In genomic region chr4:121156822-121157769, GRCh38 we compare ENCODE assay signal across 8 cellular contexts. TPM values are rescaled to one million over a fixed set of nuclear protein-coding genes. Genes with fewer than 3 reads are reported as not detected.
A peak's percentile ranks its signal among the peaks of the same experiment; 100 is the strongest.
DNase-seq lines count a peak whose midpoint lies in the region; ATAC-seq, FAIRE-seq and TF ChIP-seq lines count a peak whose summit lies in the region.

No MANE protein-coding gene starts in this region.

- ATAC-seq in pancreas (peak in 3 of 4 donors; percentile 42 to 79 (median 78)), HG03280 (IDR thresholded peaks at IDR 0.05; ENCODE audit: unreplicated experiment) (no peak)

- 1 to 2% methylated on average over 32 of the region's 32 CpGs for WGBS in pancreas, 2 donors

- H3K36me3 Mint-ChIP-seq in glutamatergic neuron (ENCODE audit: unreplicated experiment) = no peaks in the 10 kb centered on the region

- no peaks in the 10 kb centered on the region for H3K9me3 ChIP-seq in BLaER1
- H3K9me3 ChIP-seq in MG63 = no peaks in the 10 kb centered on the region
- H3K9me3 ChIP-seq in pancreas = no peaks in the 10 kb centered on the region

- TF ChIP-seq CTCF in glutamatergic neuron (IDR thresholded peaks at IDR 0.05; ENCODE audit: partially characterized antibody, unreplicated experiment) (no peak), pancreas (IDR thresholded peaks at IDR 0.05) (no peak)

- H3K27me3 Mint-ChIP-seq in glutamatergic neuron (ENCODE audit: unreplicated experiment) = no peaks in the 10 kb centered on the region

- peaks cover 2% of the 10 kb centered on the region for H3K9me3 Mint-ChIP-seq in glutamatergic neuron (ENCODE audit: unreplicated experiment)

- FAIRE-seq in pancreas (lab: Jason Lieb, UNC) = no peak

- DNase-seq in MG63 = peak; percentile 12
- peak; percentile 16 for DNase-seq in activated effector memory CD4-positive, alpha-beta T cell treated with Interleukin-2 at 50 U/mL for 16 hours
- DNase-seq in glutamatergic neuron = peak; percentile 71
- peak in 4 of 6 donors; percentile 18 to 65 (median 38) for DNase-seq in pancreas
- no peak for DNase-seq in dedifferentiated amniotic fluid mesenchymal stem cell (ENCODE audit: extremely low spot score)
- DNase-seq in NCI-H1694 (lab: John Stamatoyannopoulos, UW) = no peak

- H3K27ac Mint-ChIP-seq in glutamatergic neuron (ENCODE audit: unreplicated experiment) = no peak overlapping the region

- H3K9ac ChIP-seq in BLaER1 = peak overlapping the region; percentile 65

- peak overlapping the region; percentile 68 for H3K4me3 ChIP-seq in BLaER1
- peak overlapping the region; percentile 42 for H3K4me3 ChIP-seq in MG63
- peak overlapping the region in 2 of 4 donors; percentile 30 to 41 for H3K4me3 ChIP-seq in pancreas

- peak overlapping the region; percentile 91 for H3K4me2 ChIP-seq in BLaER1

- H3K36me3 ChIP-seq in BLaER1 (no peaks in the 10 kb centered on the region), MG63 (no peaks in the 10 kb centered on the region), pancreas (no peaks in the 10 kb centered on the region)

- intact Hi-C loops in pancreas (cut with DNase I) = no loop called here

- H3K4me1 Mint-ChIP-seq in glutamatergic neuron (ENCODE audit: low read depth, unreplicated experiment) = no peaks in the 10 kb centered on the region

- H3K4me1 ChIP-seq in BLaER1 (peaks cover 66% of the 10 kb centered on the region), pancreas (peaks cover 0 to 7% (median 0%) of the 10 kb centered on the region in 3 donors)

- peak overlapping the region; percentile 98 for H3K4me3 Mint-ChIP-seq in glutamatergic neuron (ENCODE audit: unreplicated experiment)

- H3K27me3 ChIP-seq in BLaER1 = no peaks in the 10 kb centered on the region
- no peaks in the 10 kb centered on the region; the same call in 1 of the 2 replicates for H3K27me3 ChIP-seq in MG63
- H3K27me3 ChIP-seq in pancreas = peaks cover 0 to 13% (median 3%) of the 10 kb centered on the region in 4 donors

- no peaks in the 10 kb centered on the region for H4K20me1 ChIP-seq in BLaER1

- H3K27ac ChIP-seq in BLaER1 (peak overlapping the region; percentile 22; the same call in 1 of the 2 replicates), pancreas (no peak overlapping the region)

RNA-seq across cellular contexts. Expression of gene TNIP3, which starts 7.0 kb away (rescaled TPM):
- total RNA-seq in MG63 (2014; rRNA removed; shearing (Covaris generic); ENCODE audit: low replicate concordance) = not detected in 2 replicates
- not detected for total RNA-seq in glutamatergic neuron (ENCODE audit: unreplicated experiment)
- under 1 TPM in 1 of 6 donors, not detected in 5; 0.31 TPM for total RNA-seq in pancreas
- polyA plus RNA-seq in pancreas = not detected

Comparison
In these comparisons a context has a peak if more than half of its experiments do, and no peak if none do; other contexts are left out.
1. DNase-seq: peak in MG63 (single experiment), activated effector memory CD4-positive, alpha-beta T cell treated with Interleukin-2 at 50 U/mL for 16 hours (single experiment), glutamatergic neuron (single experiment) and pancreas (4 of 6); none in dedifferentiated amniotic fluid mesenchymal stem cell (single experiment) and NCI-H1694 (single experiment).